Comparison of ENCODE assay signal across 1 cellular context in genomic region chr18:48724939-48725338, GRCh38.
A peak's percentile ranks its signal among the peaks of the same experiment; 100 is the strongest.
TF ChIP-seq lines count a peak whose summit lies in the region.

No MANE protein-coding gene starts in this region.

TF ChIP-seq in GM12878, 131 proteins besides CTCF, POLR2A, EP300 and RAD21 (continues in another document):
- TF ChIP-seq SPI1 (IDR thresholded peaks at IDR 0.05; ENCODE audit: borderline replicate concordance, insufficient read depth, low read depth, low read length), result no peak
- TF ChIP-seq MEF2B (IDR thresholded peaks at IDR 0.05; ENCODE audit: partially characterized antibody, poor library complexity, severe bottlenecking), result peak; percentile 26
- no peak for TF ChIP-seq CBX5 (IDR thresholded peaks at IDR 0.05; ENCODE audit: low read depth)
- no peak for TF ChIP-seq STAT3 (IDR thresholded peaks at IDR 0.05; ENCODE audit: low read depth, low read length)
- no peak for TF ChIP-seq RELA (IDR thresholded peaks at IDR 0.05; ENCODE audit: borderline replicate concordance, partially characterized antibody)
- TF ChIP-seq RBBP5 (conservative IDR thresholded peaks at IDR 0.05), result no peak
- TF ChIP-seq REST (IDR thresholded peaks at IDR 0.05; ENCODE audit: low read depth, low read length), result no peak
- no peak for TF ChIP-seq JUND (IDR thresholded peaks at IDR 0.05; ENCODE audit: low read depth, low read length)
- TF ChIP-seq TCF12 (IDR thresholded peaks at IDR 0.05; ENCODE audit: low read depth, low read length), result peak; percentile 40; the same call in 1 of the 2 replicates
- peak; percentile 33 to 79; a peak in 2 of 4 replicates for TF ChIP-seq BHLHE40 (IDR thresholded peaks at IDR 0.05; ENCODE audit: borderline replicate concordance in 1 of 2, low read depth in 2 of 2, low read length in 1 of 2)
- no peak for TF ChIP-seq HDAC6 (IDR thresholded peaks at IDR 0.05; ENCODE audit: unreplicated experiment)
- no peak for TF ChIP-seq JUNB (IDR thresholded peaks at IDR 0.05)
- no peak for TF ChIP-seq HSF1 (IDR thresholded peaks at IDR 0.05; ENCODE audit: low read depth, low read length)
- TF ChIP-seq USF2 (IDR thresholded peaks at IDR 0.05; ENCODE audit: borderline replicate concordance, low read depth, low read length), result no peak
- no peak for TF ChIP-seq ZNF384 (IDR thresholded peaks at IDR 0.05; ENCODE audit: borderline replicate concordance, low read depth, low read length)
- TF ChIP-seq ELK1 (IDR thresholded peaks at IDR 0.05; ENCODE audit: low read depth, low read length), result no peak
- no peak for TF ChIP-seq RELB (IDR thresholded peaks at IDR 0.05; ENCODE audit: low read depth)
- TF ChIP-seq TCF7 (IDR thresholded peaks at IDR 0.05; ENCODE audit: borderline replicate concordance), result no peak
- no peak for TF ChIP-seq ZZZ3 (IDR thresholded peaks at IDR 0.05; ENCODE audit: control insufficient read depth, insufficient read length, low read depth)
- no peak for TF ChIP-seq WRNIP1 (IDR thresholded peaks at IDR 0.05; ENCODE audit: borderline replicate concordance, low read depth, low read length)
- TF ChIP-seq NRF1 (conservative IDR thresholded peaks at IDR 0.05; ENCODE audit: low read depth, low read length), result no peak
- no peak for TF ChIP-seq HDAC2 (IDR thresholded peaks at IDR 0.05)
- TF ChIP-seq MAX (IDR thresholded peaks at IDR 0.05; ENCODE audit: low read depth, low read length), result peak; percentile 53; the same call in 1 of the 2 replicates
- no peak for TF ChIP-seq SP1 (IDR thresholded peaks at IDR 0.05; ENCODE audit: low read depth, low read length)
- TF ChIP-seq BCL11A (IDR thresholded peaks at IDR 0.05; ENCODE audit: low read depth, low read length), result no peak
- TF ChIP-seq EGR1 (IDR thresholded peaks at IDR 0.05; ENCODE audit: borderline replicate concordance in 1 of 2, low read depth in 2 of 2, low read length in 2 of 2), result no peak
- TF ChIP-seq ETV6 (conservative IDR thresholded peaks at IDR 0.05 in 1 of 2, IDR thresholded peaks at IDR 0.05 in 1 of 2; ENCODE audit: borderline replicate concordance in 1 of 2, low read depth in 1 of 2), result no peak
- no peak for TF ChIP-seq LARP7 (IDR thresholded peaks at IDR 0.05)
- TF ChIP-seq SMAD1 (IDR thresholded peaks at IDR 0.05; ENCODE audit: low read depth, partially characterized antibody), result no peak
- no peak for TF ChIP-seq ZBTB4 (CRISPR knock-in tag; IDR thresholded peaks at IDR 0.05)
- no peak for TF ChIP-seq SMC3 (IDR thresholded peaks at IDR 0.05; ENCODE audit: borderline replicate concordance, low read length)
- peak; percentile 13; the same call in 1 of the 2 replicates for TF ChIP-seq CREM (IDR thresholded peaks at IDR 0.05; ENCODE audit: low read depth)
- TF ChIP-seq SIN3A (IDR thresholded peaks at IDR 0.05; ENCODE audit: low read depth, low read length), result no peak
- no peak for TF ChIP-seq POLR2AphosphoS5 (IDR thresholded peaks at IDR 0.05; ENCODE audit: low read length)
- no peak for TF ChIP-seq FOXK2 (IDR thresholded peaks at IDR 0.05)
- TF ChIP-seq RFX5 (IDR thresholded peaks at IDR 0.05; ENCODE audit: low read depth, low read length), result no peak
- peak; percentile 92 for TF ChIP-seq ZNF687 (IDR thresholded peaks at IDR 0.05)
- TF ChIP-seq PKNOX1 (IDR thresholded peaks at IDR 0.05), result no peak
- no peak for TF ChIP-seq TARDBP (IDR thresholded peaks at IDR 0.05; ENCODE audit: borderline replicate concordance)
- no peak for TF ChIP-seq USF1 (IDR thresholded peaks at IDR 0.05; ENCODE audit: borderline replicate concordance, extremely low read length, insufficient read depth, low read depth, low read length)
- no peak for TF ChIP-seq MTA3 (IDR thresholded peaks at IDR 0.05; ENCODE audit: borderline replicate concordance, low read length)
- TF ChIP-seq IKZF2 (IDR thresholded peaks at IDR 0.05), result no peak
- TF ChIP-seq E2F4 (IDR thresholded peaks at IDR 0.05; ENCODE audit: low read depth, low read length), result no peak
- TF ChIP-seq NR2F1 (conservative IDR thresholded peaks at IDR 0.05), result no peak
